25 cellular contexts compared by ENCODE assay signal in the genomic region with DNA sequence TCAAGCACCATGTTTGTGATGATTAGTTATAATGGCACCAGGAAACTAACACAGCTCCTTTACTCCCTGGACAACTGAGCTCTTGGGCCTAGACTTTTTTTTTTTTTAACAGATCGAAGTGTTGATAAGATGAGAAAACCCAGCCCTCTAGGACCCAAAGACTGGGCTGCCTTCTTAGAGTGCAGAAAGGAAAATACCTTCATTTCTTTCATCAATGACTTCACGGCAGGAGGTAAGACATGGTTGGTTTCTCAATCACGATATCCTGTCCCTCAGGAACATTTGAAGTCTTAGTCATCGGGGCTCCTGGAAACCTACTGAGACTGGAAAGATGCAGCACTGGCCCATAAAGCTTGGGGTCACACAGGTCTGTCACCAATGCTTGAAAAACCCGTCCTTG.
DNase-seq lines count a peak whose midpoint lies in the region; FAIRE-seq and TF ChIP-seq lines count a peak whose summit lies in the region.
"Had no signal": no experiment of that assay in that cellular context is flagged by ENCODE, and none has a peak within 500 bp of the region (broad histone marks: within the 10 kb centered on the region; RNA-seq: fewer than 3 reads in every experiment).

No MANE protein-coding gene starts in this region.

- FAIRE-seq in RCC 7860 (lab: Jason Lieb, UNC) = no peak
- FAIRE-seq: A204.1, GM12878, GM19239, H1 had no signal

- H2AFZ ChIP-seq in mammary epithelial cell (ENCODE audit: low read depth, low read length) = no peak overlapping the region
- H2AFZ ChIP-seq: GM23248 had no signal

- no peak overlapping the region for H3K4me2 ChIP-seq in mammary epithelial cell (ENCODE audit: insufficient read depth, low read depth, low read length)
- H3K4me2 ChIP-seq in mesendoderm (ENCODE audit: low read length) = no peak overlapping the region
- H3K4me2 ChIP-seq: BLaER1 had no signal

- H3K4ac ChIP-seq in mesendoderm (ENCODE audit: low read depth, low read length) = no peak overlapping the region

- no peak overlapping the region for H4K5ac ChIP-seq in mesendoderm (ENCODE audit: low read length)

- H3K18ac ChIP-seq in mesendoderm (ENCODE audit: low read length) = no peak overlapping the region

- H3K56ac ChIP-seq in mesendoderm (ENCODE audit: low read length) = no peak overlapping the region

- H3K4me3 ChIP-seq in mammary epithelial cell (replicated peaks in 1 of 3; ENCODE audit: insufficient read depth in 1 of 3, low read depth in 2 of 3, low read length in 3 of 3) (no peak overlapping the region), mesendoderm (ENCODE audit: low read length) (no peak overlapping the region), foreskin fibroblast (ENCODE audit: low read depth in 1 of 2, low read length in 2 of 2) (no peak overlapping the region)
- H3K4me3 ChIP-seq: BLaER1, GM12878, GM23248 had no signal

- no peak overlapping the region for H3K4me3 Mint-ChIP-seq in MCF 10A (ENCODE audit: unreplicated experiment)
- H3K4me3 Mint-ChIP-seq: B cell; CD4-positive, alpha-beta T cell; CD8-positive, alpha-beta memory T cell; HFFc6 had no signal

- H3K79me2 ChIP-seq in mammary epithelial cell (ENCODE audit: insufficient read depth, low read length) (no peaks in the 10 kb centered on the region), mesendoderm (ENCODE audit: control insufficient read depth, insufficient read depth, low read length) (no peaks in the 10 kb centered on the region)

- CTCF ChIA-PET in MCF 10A (lab: Yijun Ruan, JAX) (interaction anchor here (0.8 to 1.4 kb wide), 2 partner anchors 12 to 268 kb away, joined by 4 to 7 read pairs; no protein-coding TSS in a partner anchor), mammary epithelial cell (lab: Charles Lee; ENCODE audit: low non-redundant PET) (no interaction called here)

- H3K27me3 Mint-ChIP-seq in MCF 10A (ENCODE audit: insufficient read depth, unreplicated experiment) = peaks cover 12% of the 10 kb centered on the region

- no peaks in the 10 kb centered on the region for H3K79me1 ChIP-seq in mesendoderm (ENCODE audit: low read length)

- no peak overlapping the region for H3K9ac ChIP-seq in mammary epithelial cell (ENCODE audit: insufficient read depth, low read length)
- H3K9ac ChIP-seq in mesendoderm (ENCODE audit: low read length) = no peak overlapping the region
- H3K9ac ChIP-seq: BLaER1, GM23248 had no signal

- TF ChIP-seq CTCF in MCF 10A (IDR thresholded peaks at IDR 0.05; ENCODE audit: unreplicated experiment) (no peak), mammary epithelial cell (conservative IDR thresholded peaks at IDR 0.05 in 1 of 2, IDR thresholded peaks at IDR 0.05 in 1 of 2; ENCODE audit: extremely low read depth in 1 of 2, insufficient read depth in 1 of 2, low read depth in 1 of 2, low read length in 2 of 2) (no peak), foreskin fibroblast (IDR thresholded peaks at IDR 0.05; ENCODE audit: low read depth, low read length) (no peak)

- in situ Hi-C loops in mammary epithelial cell (cut with MboI; ENCODE audit: low sequenced_read_pairs in 2 of 2) = no loop called here

- H2BK15ac ChIP-seq in mesendoderm (replicated peaks; ENCODE audit: low read depth) = no peak overlapping the region

- H3K27ac ChIP-seq in mammary epithelial cell (ENCODE audit: insufficient read depth, low read depth, low read length) (no peak overlapping the region), mesendoderm (ENCODE audit: low read depth, low read length) (no peak overlapping the region)
- H3K27ac ChIP-seq: 22Rv1, BLaER1, C4-2B, GM23248 had no signal

- H3K4me1 ChIP-seq in mammary epithelial cell (ENCODE audit: insufficient read depth, low read length) (no peaks in the 10 kb centered on the region), mesendoderm (ENCODE audit: control insufficient read depth, low read depth, low read length) (no peaks in the 10 kb centered on the region)

- dilution Hi-C loops in mammary epithelial cell (cut with HindIII; ENCODE audit: low sequenced_read_pairs) = loop anchor here (5.0 kb wide), 1 partner anchor 78 kb away; no protein-coding TSS in a partner anchor

- H3K9me3 Mint-ChIP-seq in MCF 10A (ENCODE audit: unreplicated experiment) = no peaks in the 10 kb centered on the region
- H3K9me3 Mint-ChIP-seq: CD4-positive, alpha-beta T cell had no signal

- no peak overlapping the region for H2AK5ac ChIP-seq in mesendoderm (ENCODE audit: low read length)

- H3K9me3 ChIP-seq in mammary epithelial cell (replicated peaks; ENCODE audit: insufficient read depth, low read length) = no peaks in the 10 kb centered on the region

- DNase-seq in MCF 10A (ENCODE audit: unreplicated experiment) = peak; percentile 34
- no peak for DNase-seq in mammary epithelial cell
- peak; percentile 15 for DNase-seq in RCC 7860 (ENCODE audit: low spot score)
- DNase-seq in mesendoderm = peak; percentile 40
- DNase-seq in renal cortical epithelial cell (ENCODE audit: low read depth) = peak; percentile 15
- DNase-seq in foreskin fibroblast = no peak
- DNase-seq in activated gamma-delta T cell treated with Interleukin-2 at 50 U/mL for 16 hours = no peak
- no peak for DNase-seq in NK-92 (lab: John Stamatoyannopoulos, UW; ENCODE audit: unreplicated experiment)
- DNase-seq: CD4-positive, alpha-beta T cell; CD8-positive, alpha-beta memory T cell; DMS 273 treated with DMSO at 0.1 percent for 48 hours; DMS79; EL; GDM1; GM23248; H7; HFFc6 had no signal

- H3K23ac ChIP-seq in mesendoderm (ENCODE audit: low read length) = no peak overlapping the region

- POLR2A ChIA-PET in MCF 10A (lab: Yijun Ruan, JAX) = no interaction called here

- intact Hi-C loops in MCF 10A (cut with micrococcal nuclease) = no loop called here
- intact Hi-C loops in mammary epithelial cell (cut with micrococcal nuclease) = no loop called here

- no TSS peak for BruUV-seq in MCF 10A (replicated peaks; lab: Mats Ljungman, UMichigan)
- BruUV-seq in mammary epithelial cell (replicated peaks; lab: Mats Ljungman, UMichigan) = no TSS peak

- H2BK120ac ChIP-seq in mesendoderm (ENCODE audit: low read depth, low read length) = no peak overlapping the region

- H3K27me3 ChIP-seq in mammary epithelial cell (ENCODE audit: insufficient read depth, low read length) (no peaks in the 10 kb centered on the region), mesendoderm (ENCODE audit: insufficient read depth, low read length, poor library complexity) (no peaks in the 10 kb centered on the region)
- H3K27me3 ChIP-seq: BLaER1 had no signal

- H3K27ac Mint-ChIP-seq in MCF 10A (ENCODE audit: low read depth, unreplicated experiment) = no peak overlapping the region
- H3K27ac Mint-ChIP-seq: B cell; CD4-positive, alpha-beta T cell; CD8-positive, alpha-beta memory T cell; HFFc6 had no signal

- no peak overlapping the region for H2BK5ac ChIP-seq in mesendoderm (ENCODE audit: low read length)

- H3K36me3 Mint-ChIP-seq in MCF 10A (ENCODE audit: insufficient read depth, unreplicated experiment) = no peaks in the 10 kb centered on the region

- H4K20me1 ChIP-seq in mammary epithelial cell (ENCODE audit: insufficient read depth, low read length) = no peaks in the 10 kb centered on the region
- H4K20me1 ChIP-seq: BLaER1 had no signal

- peaks cover 4% of the 10 kb centered on the region for H3K4me1 Mint-ChIP-seq in MCF 10A (ENCODE audit: insufficient read depth, unreplicated experiment)
- H3K4me1 Mint-ChIP-seq: B cell; CD8-positive, alpha-beta memory T cell had no signal

- no peak overlapping the region for H4K8ac ChIP-seq in mesendoderm (ENCODE audit: low read depth, low read length)

- H3K36me3 ChIP-seq in mammary epithelial cell (ENCODE audit: insufficient read depth, low read length) = no peaks in the 10 kb centered on the region
- no peaks in the 10 kb centered on the region for H3K36me3 ChIP-seq in mesendoderm (ENCODE audit: control insufficient read depth, insufficient read depth, low read length)
- H3K36me3 ChIP-seq: BLaER1 had no signal

- 79% methylated on average over 4 of the region's 5 CpGs for WGBS in mammary epithelial cell (ENCODE audit: low coverage, missing lambda C conversion rate)
- no CpG with 5 or more reads among the region's 5 CpGs for WGBS in mesendoderm (ENCODE audit: extremely low coverage, insufficient coverage, low lambda C conversion rate)

Comparison
In these comparisons a context has a peak if more than half of its experiments do, and no peak if none do; other contexts are left out.
1. DNase-seq: peak in MCF 10A (single experiment), RCC 7860 (single experiment), mesendoderm (single experiment) and renal cortical epithelial cell (single experiment); none in mammary epithelial cell (single experiment), foreskin fibroblast (0 of 2), activated gamma-delta T cell treated with Interleukin-2 at 50 U/mL for 16 hours (single experiment) and NK-92 (single experiment).